Comparison of ENCODE assay signal across 8 cellular contexts in genomic region chr6:146271163-146271562, GRCh38.
DNase-seq lines count a peak whose midpoint lies in the region; ATAC-seq and TF ChIP-seq lines count a peak whose summit lies in the region.
"Not testable (repeated sequence)": the region's sequence is repeated elsewhere in the genome, so short reads cannot be mapped to it uniquely, and the experiment has no call there.

No MANE protein-coding gene starts in this region.

- H3K9me3 ChIP-seq in adipocyte (ENCODE audit: control insufficient read depth, low read length); heart left ventricle: not testable (repeated sequence)

- TF ChIP-seq CTCF in dorsolateral prefrontal cortex (IDR thresholded peaks at IDR 0.05 in 54 of 56, conservative IDR thresholded peaks at IDR 0.05 in 2 of 56; ENCODE audit: low read depth in 1 of 56, partially characterized antibody in 56 of 56); heart left ventricle (IDR thresholded peaks at IDR 0.05); progenitor cell of endocrine pancreas (IDR thresholded peaks at IDR 0.05; ENCODE audit: unreplicated experiment): not testable (repeated sequence)

- H3K27me3 Mint-ChIP-seq in progenitor cell of endocrine pancreas = not testable (repeated sequence)

- not testable (repeated sequence) for H3K27ac ChIP-seq in dorsolateral prefrontal cortex
- H3K27ac ChIP-seq in heart left ventricle = peak overlapping the region in 8 of 12 donors; percentile 2 to 64 (median 56)

- DNase-seq in Ammon's horn (ENCODE audit: low spot score) = peak; percentile 23
- peak; percentile 45 for DNase-seq in adipocyte (ENCODE audit: low read depth)
- DNase-seq in dorsolateral prefrontal cortex = peak in 9 of 10 donors; percentile 10 to 81 (median 57)
- peak; percentile 60 to 86 (median 73) for DNase-seq in heart left ventricle
- DNase-seq in lung microvascular endothelial cell (ENCODE audit: low read depth in 2 of 2) = peak; percentile 47 to 85
- not testable (repeated sequence) for DNase-seq in progenitor cell of endocrine pancreas (ENCODE audit: low spot score, unreplicated experiment)
- DNase-seq in ureter (ENCODE audit: low spot score) = peak; percentile 45

- not testable (repeated sequence) for H3K36me3 Mint-ChIP-seq in progenitor cell of endocrine pancreas (ENCODE audit: insufficient read depth)

- H3K27ac Mint-ChIP-seq in progenitor cell of endocrine pancreas = peak overlapping the region; percentile 53

- not testable (repeated sequence) for TF ChIP-seq RAD21 in Ishikawa (IDR thresholded peaks at IDR 0.05; ENCODE audit: low read depth)

- not testable (repeated sequence) for H3K4me3 Mint-ChIP-seq in progenitor cell of endocrine pancreas (ENCODE audit: low read depth)

- TF ChIP-seq EP300 in Ishikawa (IDR thresholded peaks at IDR 0.05; ENCODE audit: borderline replicate concordance) = not testable (repeated sequence)

- H3K4me1 ChIP-seq in adipocyte (ENCODE audit: control insufficient read depth, insufficient read depth, low read length) = not testable (repeated sequence)
- peaks cover 0 to 15% (median 0%) of the 10 kb centered on the region in 12 donors for H3K4me1 ChIP-seq in heart left ventricle

- not testable (repeated sequence) for H3K27me3 ChIP-seq in adipocyte (replicated peaks; ENCODE audit: control insufficient read depth, insufficient read depth, low read length); dorsolateral prefrontal cortex; heart left ventricle

- not testable (repeated sequence) for H3K9ac ChIP-seq in adipocyte (ENCODE audit: low read length)

- not testable (repeated sequence) for H3K36me3 ChIP-seq in adipocyte (ENCODE audit: control insufficient read depth, insufficient read depth, low read length, severe bottlenecking); heart left ventricle

- peak; percentile 76 to 96 (median 92) for ATAC-seq in heart left ventricle

- intact Hi-C loops in dorsolateral prefrontal cortex (cut with DNase I) = not testable (repeated sequence)
- intact Hi-C loops in heart left ventricle (cut with DNase I) = loop anchor here in 1 of 10 donors (5.0 to 10.0 kb wide), 2 partner anchors 76 to 306 kb away; partner anchors contain the start of gene SHPRH

- H3K4me3 ChIP-seq in adipocyte (ENCODE audit: low read length); dorsolateral prefrontal cortex: not testable (repeated sequence)
- peak overlapping the region in 8 of 12 donors; percentile 20 to 50 (median 30) for H3K4me3 ChIP-seq in heart left ventricle

- 2 to 13% (median 10%) methylated on average over 1 of the region's 1 CpG for WGBS in heart left ventricle, 4 donors

- not testable (repeated sequence) for H3K9me3 Mint-ChIP-seq in progenitor cell of endocrine pancreas (ENCODE audit: low read depth)

- peaks cover 43% of the 10 kb centered on the region for H3K4me1 Mint-ChIP-seq in progenitor cell of endocrine pancreas (ENCODE audit: low read depth)

- TF ChIP-seq POLR2A in heart left ventricle (IDR thresholded peaks at IDR 0.05) = not testable (repeated sequence)

TF ChIP-seq in Ishikawa, 13 proteins besides CTCF, POLR2A, EP300 and RAD21:
- TF ChIP-seq NFIC (IDR thresholded peaks at IDR 0.05) = peak; percentile 70
